ENCODE assay signal across 1 cellular context in the genomic region with DNA sequence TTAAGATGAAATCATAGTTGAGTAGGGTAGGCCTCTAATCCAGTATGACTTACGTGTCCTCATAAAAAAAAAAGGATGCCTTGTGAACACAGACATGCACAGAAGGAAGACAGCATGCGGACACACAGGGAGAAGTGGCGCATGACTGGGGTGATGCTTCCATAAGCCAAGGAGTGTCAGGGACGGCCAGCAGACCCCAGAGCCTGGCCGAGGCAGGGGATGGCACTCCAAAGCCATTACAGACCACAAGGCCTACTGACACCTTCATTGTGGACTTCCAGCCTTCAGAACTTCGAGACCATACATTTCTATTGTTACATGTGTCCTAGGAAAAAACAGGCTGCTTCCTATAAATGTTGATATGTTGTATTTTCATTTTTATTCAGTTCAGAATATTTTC.
TF ChIP-seq lines count a peak whose summit lies in the region.

No MANE protein-coding gene starts in this region.

TF ChIP-seq in WTC11, 78 proteins besides CTCF, POLR2A, EP300 and RAD21:
- TF ChIP-seq ZBTB21 (CRISPR knock-in tag; IDR thresholded peaks at IDR 0.05; ENCODE audit: borderline replicate concordance) (no peak), TP53 (CRISPR knock-in tag; IDR thresholded peaks at IDR 0.05) (no peak), KAT7 (CRISPR knock-in tag; IDR thresholded peaks at IDR 0.05; ENCODE audit: borderline replicate concordance) (no peak), ZNF423 (CRISPR knock-in tag; IDR thresholded peaks at IDR 0.05) (no peak)
- TF ChIP-seq, protein P1, sequence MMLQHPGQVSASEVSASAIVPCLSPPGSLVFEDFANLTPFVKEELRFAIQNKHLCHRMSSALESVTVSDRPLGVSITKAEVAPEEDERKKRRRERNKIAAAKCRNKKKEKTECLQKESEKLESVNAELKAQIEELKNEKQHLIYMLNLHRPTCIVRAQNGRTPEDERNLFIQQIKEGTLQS (CRISPR knock-in tag; conservative IDR thresholded peaks at IDR 0.05): no peak
- TF ChIP-seq, protein P2, sequence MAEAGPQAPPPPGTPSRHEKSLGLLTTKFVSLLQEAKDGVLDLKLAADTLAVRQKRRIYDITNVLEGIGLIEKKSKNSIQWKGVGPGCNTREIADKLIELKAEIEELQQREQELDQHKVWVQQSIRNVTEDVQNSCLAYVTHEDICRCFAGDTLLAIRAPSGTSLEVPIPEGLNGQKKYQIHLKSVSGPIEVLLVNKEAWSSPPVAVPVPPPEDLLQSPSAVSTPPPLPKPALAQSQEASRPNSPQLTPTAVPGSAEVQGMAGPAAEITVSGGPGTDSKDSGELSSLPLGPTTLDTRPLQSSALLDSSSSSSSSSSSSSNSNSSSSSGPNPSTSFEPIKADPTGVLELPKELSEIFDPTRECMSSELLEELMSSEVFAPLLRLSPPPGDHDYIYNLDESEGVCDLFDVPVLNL (CRISPR knock-in tag; IDR thresholded peaks at IDR 0.05; ENCODE audit: borderline replicate concordance, low read depth): no peak
- TF ChIP-seq, protein P3, sequence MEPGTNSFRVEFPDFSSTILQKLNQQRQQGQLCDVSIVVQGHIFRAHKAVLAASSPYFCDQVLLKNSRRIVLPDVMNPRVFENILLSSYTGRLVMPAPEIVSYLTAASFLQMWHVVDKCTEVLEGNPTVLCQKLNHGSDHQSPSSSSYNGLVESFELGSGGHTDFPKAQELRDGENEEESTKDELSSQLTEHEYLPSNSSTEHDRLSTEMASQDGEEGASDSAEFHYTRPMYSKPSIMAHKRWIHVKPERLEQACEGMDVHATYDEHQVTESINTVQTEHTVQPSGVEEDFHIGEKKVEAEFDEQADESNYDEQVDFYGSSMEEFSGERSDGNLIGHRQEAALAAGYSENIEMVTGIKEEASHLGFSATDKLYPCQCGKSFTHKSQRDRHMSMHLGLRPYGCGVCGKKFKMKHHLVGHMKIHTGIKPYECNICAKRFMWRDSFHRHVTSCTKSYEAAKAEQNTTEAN (CRISPR knock-in tag; IDR thresholded peaks at IDR 0.05): no peak
- TF ChIP-seq, protein P4, sequence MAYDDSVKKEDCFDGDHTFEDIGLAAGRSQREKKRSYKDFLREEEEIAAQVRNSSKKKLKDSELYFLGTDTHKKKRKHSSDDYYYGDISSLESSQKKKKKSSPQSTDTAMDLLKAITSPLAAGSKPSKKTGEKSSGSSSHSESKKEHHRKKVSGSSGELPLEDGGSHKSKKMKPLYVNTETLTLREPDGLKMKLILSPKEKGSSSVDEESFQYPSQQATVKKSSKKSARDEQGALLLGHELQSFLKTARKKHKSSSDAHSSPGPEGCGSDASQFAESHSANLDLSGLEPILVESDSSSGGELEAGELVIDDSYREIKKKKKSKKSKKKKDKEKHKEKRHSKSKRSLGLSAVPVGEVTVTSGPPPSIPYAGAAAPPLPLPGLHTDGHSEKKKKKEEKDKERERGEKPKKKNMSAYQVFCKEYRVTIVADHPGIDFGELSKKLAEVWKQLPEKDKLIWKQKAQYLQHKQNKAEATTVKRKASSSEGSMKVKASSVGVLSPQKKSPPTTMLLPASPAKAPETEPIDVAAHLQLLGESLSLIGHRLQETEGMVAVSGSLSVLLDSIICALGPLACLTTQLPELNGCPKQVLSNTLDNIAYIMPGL (CRISPR knock-in tag; IDR thresholded peaks at IDR 0.05): no peak
- TF ChIP-seq, protein P5, sequence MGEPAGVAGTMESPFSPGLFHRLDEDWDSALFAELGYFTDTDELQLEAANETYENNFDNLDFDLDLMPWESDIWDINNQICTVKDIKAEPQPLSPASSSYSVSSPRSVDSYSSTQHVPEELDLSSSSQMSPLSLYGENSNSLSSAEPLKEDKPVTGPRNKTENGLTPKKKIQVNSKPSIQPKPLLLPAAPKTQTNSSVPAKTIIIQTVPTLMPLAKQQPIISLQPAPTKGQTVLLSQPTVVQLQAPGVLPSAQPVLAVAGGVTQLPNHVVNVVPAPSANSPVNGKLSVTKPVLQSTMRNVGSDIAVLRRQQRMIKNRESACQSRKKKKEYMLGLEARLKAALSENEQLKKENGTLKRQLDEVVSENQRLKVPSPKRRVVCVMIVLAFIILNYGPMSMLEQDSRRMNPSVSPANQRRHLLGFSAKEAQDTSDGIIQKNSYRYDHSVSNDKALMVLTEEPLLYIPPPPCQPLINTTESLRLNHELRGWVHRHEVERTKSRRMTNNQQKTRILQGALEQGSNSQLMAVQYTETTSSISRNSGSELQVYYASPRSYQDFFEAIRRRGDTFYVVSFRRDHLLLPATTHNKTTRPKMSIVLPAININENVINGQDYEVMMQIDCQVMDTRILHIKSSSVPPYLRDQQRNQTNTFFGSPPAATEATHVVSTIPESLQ (CRISPR knock-in tag; IDR thresholded peaks at IDR 0.05): no peak
TF ChIP-seq in WTC11: peak in this region for 0.
